Comparison of ENCODE assay signal across 8 cellular contexts in the genomic region with DNA sequence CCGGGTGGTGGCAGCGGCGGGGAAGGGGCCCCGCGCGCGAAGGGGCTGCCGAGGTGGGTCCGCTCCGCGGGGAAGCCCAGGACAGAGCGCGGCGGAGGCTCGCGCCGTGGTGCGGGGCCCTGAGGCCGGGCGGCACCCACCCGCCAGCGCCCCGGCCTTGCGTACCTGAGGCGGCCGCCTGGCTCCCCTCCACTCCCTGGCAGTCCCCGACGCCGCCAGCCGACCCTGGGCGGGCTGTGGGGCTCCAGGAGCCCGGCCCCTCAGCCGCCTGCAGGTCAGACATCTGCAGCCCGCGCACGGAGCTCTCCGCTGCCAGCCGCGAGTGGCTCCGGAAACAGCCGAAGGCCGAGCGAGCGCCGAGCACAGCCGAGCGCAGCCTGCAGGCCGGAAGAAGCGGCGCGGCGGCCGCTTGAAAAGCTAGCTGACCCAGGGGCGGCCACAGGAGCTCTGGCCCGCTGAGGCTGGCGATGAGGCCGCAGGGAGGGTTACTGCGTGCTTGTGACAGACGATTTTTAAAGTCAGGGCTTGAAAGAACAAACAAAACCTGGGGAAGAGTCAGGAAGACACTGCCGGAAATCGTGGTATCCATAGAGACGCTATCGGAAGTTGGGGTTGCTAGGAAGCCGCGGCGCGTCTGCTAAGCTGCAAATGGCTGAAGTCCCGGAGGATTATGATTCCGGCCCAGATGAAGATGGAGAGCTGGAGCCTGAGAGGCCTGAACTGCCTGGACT. TPM values are rescaled to one million over a fixed set of nuclear protein-coding genes. Genes with fewer than 3 reads are reported as not detected.
DNase-seq lines count a peak whose midpoint lies in the region; ATAC-seq lines count a peak whose summit lies in the region.

A gene (plus strand): TSS at position 609 of the 731 bp plus-strand sequence. CDS start 40 bp downstream, at position 649.
A gene with protein sequence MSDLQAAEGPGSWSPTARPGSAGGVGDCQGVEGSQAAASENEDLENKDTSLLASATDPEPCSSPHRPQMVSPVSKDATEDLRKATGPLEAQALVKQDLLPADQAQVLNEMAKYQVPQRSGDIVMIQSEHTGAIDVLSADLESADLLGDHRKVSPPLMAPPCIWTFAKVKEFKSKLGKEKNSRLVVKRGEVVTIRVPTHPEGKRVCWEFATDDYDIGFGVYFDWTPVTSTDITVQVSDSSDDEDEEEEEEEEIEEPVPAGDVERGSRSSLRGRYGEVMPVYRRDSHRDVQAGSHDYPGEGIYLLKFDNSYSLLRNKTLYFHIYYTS (minus strand): TSS at position 324 of the 731 bp plus-strand sequence. CDS start 41 bp downstream, at position 283.

- ATAC-seq in GM18909 (IDR thresholded peaks at IDR 0.05; ENCODE audit: poor library complexity, unreplicated experiment): peak; percentile 89
- ATAC-seq in HG03159 (IDR thresholded peaks at IDR 0.05; ENCODE audit: unreplicated experiment): peak; percentile 84
- peak; percentile 90 to 92 for ATAC-seq in activated CD4-positive, CD25-positive, alpha-beta regulatory T cell treated with anti-CD3 and anti-CD28 coated beads, Interleukin-2, amount 50 U/mL, for 24 hours

- DNase-seq in AG20443 (ENCODE audit: low spot score): peak; percentile 97
- DNase-seq in NCI-H2227 (lab: John Stamatoyannopoulos, UW; ENCODE audit: unreplicated experiment): peak; percentile 87
- DNase-seq in cerebellum (ENCODE audit: low spot score): peak; percentile 89
- peak; percentile 89 for DNase-seq in kidney tubule cell (ENCODE audit: low spot score)
- peak; percentile 50 to 63 for DNase-seq in stimulated activated CD4-positive, alpha-beta T cell treated with anti-CD3 and anti-CD28 coated beads, Interleukin-1b, Interleukin-23, amount 100 ng/mL, for 1 hour (ENCODE audit: low read depth in 2 of 2)

RNA-seq across cellular contexts. Expression of the first gene that starts in this region (rescaled TPM):
- total RNA-seq in cerebellum: 5.2 TPM

RNA-seq across cellular contexts. Expression of the second gene that starts in this region (rescaled TPM):
- total RNA-seq in cerebellum: 17.1 TPM

Comparison
In these comparisons a context has a peak if more than half of its experiments do, and no peak if none do; other contexts are left out.
1. Peak in every context shown above with its lines: DNase-seq and ATAC-seq.